ENCODE assay signal across 8 cellular contexts in the genomic region with DNA sequence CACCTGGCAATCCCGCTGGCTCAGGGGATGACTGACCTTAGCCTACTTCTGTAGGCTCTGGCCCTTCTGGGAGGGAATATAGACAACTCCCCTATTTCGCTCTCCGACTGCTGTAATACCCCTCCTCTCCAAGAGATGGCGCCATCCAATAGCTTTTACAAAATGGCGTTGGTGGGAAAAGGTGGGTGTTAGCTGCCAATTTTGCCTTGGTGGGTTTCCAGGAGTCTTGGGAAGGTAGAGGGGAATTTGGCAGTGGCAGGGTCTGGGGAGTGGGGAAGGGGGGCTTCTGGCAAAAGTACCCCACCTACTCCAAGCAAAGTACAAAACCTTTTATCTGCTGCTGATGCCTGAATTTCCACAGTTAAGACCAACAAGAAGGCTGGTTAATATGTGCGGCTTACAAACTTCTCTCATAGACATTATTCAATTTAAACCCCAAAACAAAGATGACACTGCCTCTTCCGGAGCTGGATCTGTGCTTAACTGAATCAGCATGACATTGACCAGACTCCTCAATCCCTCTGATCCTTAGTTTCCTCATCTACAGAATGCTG.
DNase-seq lines count a peak whose midpoint lies in the region; ATAC-seq lines count a peak whose summit lies in the region.

No MANE protein-coding gene starts in this region.

- DNase-seq in Right ventricle myocardium inferior (ENCODE audit: missing footprints) (no peak), cardiac septum (ENCODE audit: low spot score) (no peak), NAMALWA (ENCODE audit: low spot score) (peak; percentile 80), left ventricle myocardium superior (no peak), immature natural killer cell (no peak)
- DNase-seq in activated CD8-positive, alpha-beta memory T cell treated with anti-CD3 and anti-CD28 coated beads, Interleukin-2, amount 50 U/mL, for 48 hours: peak; percentile 73
- DNase-seq in stimulated activated CD4-positive, alpha-beta T cell treated with anti-CD3 and anti-CD28 coated beads, Interleukin-2, amount 100 ng/mL, for 24 hours: peak; percentile 25 to 57

- no peaks in the 10 kb centered on the region for H3K9me3 Mint-ChIP-seq in immature natural killer cell

- no peaks in the 10 kb centered on the region for H3K4me1 Mint-ChIP-seq in immature natural killer cell

- intact Hi-C loops in Right ventricle myocardium inferior (cut with DNase I) (loop anchor here (1.0 kb wide), 1 partner anchor 156 kb away; no protein-coding TSS in a partner anchor), cardiac septum (cut with DNase I) (loop anchor here (1.0 kb wide), 1 partner anchor 156 kb away; no protein-coding TSS in a partner anchor), left ventricle myocardium superior (cut with micrococcal nuclease) (loop anchor here (2.0 kb wide), 1 partner anchor 156 kb away; no protein-coding TSS in a partner anchor)

- peaks cover 0 to 6% (median 4%) of the 10 kb centered on the region in 3 donors for H3K27me3 Mint-ChIP-seq in immature natural killer cell (ENCODE audit: low read depth in 3 of 3)

- no peak overlapping the region for H3K27ac Mint-ChIP-seq in immature natural killer cell

- no peaks in the 10 kb centered on the region for H3K36me3 Mint-ChIP-seq in immature natural killer cell

- ATAC-seq in Right ventricle myocardium inferior (peak; percentile 26), left ventricle myocardium superior (peak; percentile 37), GM21717 (IDR thresholded peaks at IDR 0.05; ENCODE audit: unreplicated experiment) (no peak)

- H3K4me3 Mint-ChIP-seq in immature natural killer cell: no peak overlapping the region

Comparison
In these comparisons a context has a peak if more than half of its experiments do, and no peak if none do; other contexts are left out.
1. DNase-seq: peak in NAMALWA (single experiment), activated CD8-positive, alpha-beta memory T cell treated with anti-CD3 and anti-CD28 coated beads, Interleukin-2, amount 50 U/mL, for 48 hours (single experiment) and stimulated activated CD4-positive, alpha-beta T cell treated with anti-CD3 and anti-CD28 coated beads, Interleukin-2, amount 100 ng/mL, for 24 hours (2 of 2); none in Right ventricle myocardium inferior (single experiment), cardiac septum (single experiment), left ventricle myocardium superior (single experiment) and immature natural killer cell (0 of 3).